ENCODE assay signal across 8 cellular contexts in genomic region chr1:32334274-32334861, GRCh38. TPM values are rescaled to one million over a fixed set of nuclear protein-coding genes. Genes with fewer than 3 reads are reported as not detected.
DNase-seq lines count a peak whose midpoint lies in the region; ATAC-seq and TF ChIP-seq lines count a peak whose summit lies in the region.

No MANE protein-coding gene starts in this region.

- peak overlapping the region; percentile 80 for H3K18ac ChIP-seq in neuronal stem cell (ENCODE audit: low read length)

- H3K4me2 ChIP-seq in DOHH2 (ENCODE audit: low read length) (peak overlapping the region; percentile 85), MM.1S (ENCODE audit: low read depth, low read length) (peak overlapping the region; percentile 79; the same call in 1 of the 2 replicates), neuronal stem cell (ENCODE audit: insufficient read depth, low read length, poor library complexity, severe bottlenecking) (peak overlapping the region; percentile 72)

- no peak overlapping the region for H2BK12ac ChIP-seq in neuronal stem cell (ENCODE audit: low read length)

- H3K79me2 ChIP-seq in DOHH2 (ENCODE audit: control insufficient read depth, low read length) (peaks cover 39% of the 10 kb centered on the region), MM.1S (ENCODE audit: low read length) (peaks cover 9% of the 10 kb centered on the region)

- no peak overlapping the region for H2BK120ac ChIP-seq in neuronal stem cell (ENCODE audit: low read depth, low read length)

- ATAC-seq in HG03565 (IDR thresholded peaks at IDR 0.05; ENCODE audit: unreplicated experiment): no peak

- peak overlapping the region; percentile 56 for H3K23ac ChIP-seq in neuronal stem cell (ENCODE audit: low read depth, low read length, poor library complexity)

- TF ChIP-seq CTCF in DOHH2 (IDR thresholded peaks at IDR 0.05; ENCODE audit: low read depth, low read length, poor library complexity, severe bottlenecking): no peak
- TF ChIP-seq CTCF in MM.1S (IDR thresholded peaks at IDR 0.05; ENCODE audit: low read length): no peak

- H3K9me3 ChIP-seq in DOHH2 (ENCODE audit: control insufficient read depth, insufficient read depth, low read length) (no peaks in the 10 kb centered on the region), MM.1S (replicated peaks; ENCODE audit: insufficient read depth, low read length) (no peaks in the 10 kb centered on the region), neuronal stem cell (replicated peaks in 1 of 2; ENCODE audit: control insufficient read depth in 2 of 2, insufficient read depth in 1 of 2, low read depth in 1 of 2, low read length in 2 of 2) (peaks cover 0 to 2% of the 10 kb centered on the region in 2 donors)

- WGBS in neuronal stem cell (ENCODE audit: extremely low coverage in 2 of 2, insufficient read length in 2 of 2, insufficient replicate concordance in 1 of 2), 2 donors: no CpG with 5 or more reads among the region's 9 CpGs

- H3K4me3 ChIP-seq in DOHH2 (ENCODE audit: low read length) (peak overlapping the region; percentile 82), MM.1S (ENCODE audit: low read length) (peak overlapping the region; percentile 58; the same call in 1 of the 2 replicates), neuronal stem cell (ENCODE audit: low read length in 2 of 2) (peak overlapping the region; percentile 82 to 98)

- H3K4me1 ChIP-seq in DOHH2 (ENCODE audit: control insufficient read depth, low read length) (peaks cover 56% of the 10 kb centered on the region), MM.1S (ENCODE audit: low read length) (peaks cover 62% of the 10 kb centered on the region), neuronal stem cell (ENCODE audit: control insufficient read depth in 2 of 2, insufficient read depth in 1 of 2, low read depth in 1 of 2, low read length in 2 of 2) (peaks cover 33 to 38% of the 10 kb centered on the region in 2 donors)

- H3K9me2 ChIP-seq in DOHH2 (replicated peaks; ENCODE audit: control insufficient read depth, low read length): no peaks in the 10 kb centered on the region
- H3K9me2 ChIP-seq in MM.1S (replicated peaks; ENCODE audit: insufficient read depth, low read length): no peaks in the 10 kb centered on the region

- H3K14ac ChIP-seq in neuronal stem cell (ENCODE audit: low read length): no peak overlapping the region

- no peaks in the 10 kb centered on the region for H3K27me3 ChIP-seq in DOHH2 (ENCODE audit: control insufficient read depth, low read length)
- H3K27me3 ChIP-seq in MM.1S (replicated peaks; ENCODE audit: insufficient read depth, low read length): no peaks in the 10 kb centered on the region
- H3K27me3 ChIP-seq in neuronal stem cell (ENCODE audit: control insufficient read depth in 3 of 3, insufficient read depth in 3 of 3, low read depth in 1 of 3, low read length in 3 of 3): no peaks in the 10 kb centered on the region

- peak overlapping the region; percentile 77 for H2AK5ac ChIP-seq in neuronal stem cell (ENCODE audit: low read depth, low read length)

- H4K8ac ChIP-seq in neuronal stem cell (ENCODE audit: low read depth, low read length): no peak overlapping the region

- DNase-seq in MM.1S (no peak), dermis blood vessel endothelial cell (peak; percentile 30), neuronal stem cell (ENCODE audit: low spot score) (no peak), A172 (ENCODE audit: low spot score) (no peak), medulla oblongata (ENCODE audit: extremely low spot score) (no peak)
- no peak for DNase-seq in activated CD4-positive, CD25-positive, alpha-beta regulatory T cell (lab: John Stamatoyannopoulos, UW)

- H3F3A ChIP-seq in DOHH2 (ENCODE audit: control insufficient read depth, insufficient read depth) (peaks cover 41% of the 10 kb centered on the region), MM.1S (ENCODE audit: insufficient read depth, low read length) (peaks cover 47% of the 10 kb centered on the region)

- H4K91ac ChIP-seq in neuronal stem cell (ENCODE audit: low read depth, low read length, poor library complexity): peak overlapping the region; percentile 28

- H3K79me1 ChIP-seq in neuronal stem cell (ENCODE audit: low read depth, low read length): peaks cover 2% of the 10 kb centered on the region

- H2BK15ac ChIP-seq in neuronal stem cell (ENCODE audit: low read length): no peak overlapping the region

- H3K9ac ChIP-seq in MM.1S (ENCODE audit: low read length) (peak overlapping the region; percentile 34; the same call in 1 of the 2 replicates), neuronal stem cell (ENCODE audit: low read depth, low read length, poor library complexity) (peak overlapping the region; percentile 96)

- H3K4ac ChIP-seq in neuronal stem cell (ENCODE audit: low read length): no peak overlapping the region

- H2AFZ ChIP-seq in MM.1S (ENCODE audit: low read length) (no peak overlapping the region), neuronal stem cell (ENCODE audit: low read length) (no peak overlapping the region)

- peak overlapping the region; percentile 88 for H2BK5ac ChIP-seq in neuronal stem cell (ENCODE audit: low read length)

- H4K20me1 ChIP-seq in DOHH2 (ENCODE audit: control insufficient read depth, insufficient read depth, low read depth, low read length) (peaks cover 15% of the 10 kb centered on the region), MM.1S (ENCODE audit: insufficient read depth, low read length) (no peaks in the 10 kb centered on the region)

- peak overlapping the region; percentile 66 for H3K27ac ChIP-seq in DOHH2 (ENCODE audit: low read depth, low read length)
- peak overlapping the region; percentile 60; the same call in 1 of the 2 replicates for H3K27ac ChIP-seq in MM.1S (ENCODE audit: low read length)
- peak overlapping the region; percentile 66 for H3K27ac ChIP-seq in neuronal stem cell (replicated peaks; ENCODE audit: low read length)

- H3K36me3 ChIP-seq in DOHH2 (ENCODE audit: control insufficient read depth, low read length) (peaks cover 57% of the 10 kb centered on the region), MM.1S (replicated peaks; ENCODE audit: insufficient read depth, low read length) (no peaks in the 10 kb centered on the region), neuronal stem cell (replicated peaks in 1 of 2; ENCODE audit: control insufficient read depth in 2 of 2, insufficient read depth in 2 of 2, low read length in 2 of 2) (peaks cover 46 to 58% of the 10 kb centered on the region in 2 donors)

RNA-seq across cellular contexts. Expression of gene MARCKSL1, which starts 1.7 kb away (rescaled TPM):
- 129 and 147 TPM in 2 replicates for total RNA-seq in dermis blood vessel endothelial cell
- polyA plus RNA-seq in neuronal stem cell (2013, experiment 1 of 2): 808 TPM
- polyA plus RNA-seq in neuronal stem cell (2013, experiment 2 of 2): 809 TPM
- 91.0 and 91.1 TPM in 2 replicates for total RNA-seq in A172 (2014; rRNA removed; shearing (Covaris generic))

RNA-seq across cellular contexts. Expression of gene FAM229A, which starts 27.9 kb away (rescaled TPM):
- total RNA-seq in dermis blood vessel endothelial cell: 0.88 and 2.0 TPM in 2 replicates
- polyA plus RNA-seq in neuronal stem cell (2013, experiment 1 of 2): 8.1 TPM
- 8.3 TPM for polyA plus RNA-seq in neuronal stem cell (2013, experiment 2 of 2)
- 0.34 and 0.45 TPM in 2 replicates for total RNA-seq in A172 (2014; rRNA removed; shearing (Covaris generic))

RNA-seq across cellular contexts. Expression of gene TSSK3, which starts 28.0 kb away (rescaled TPM):
- total RNA-seq in dermis blood vessel endothelial cell: 0.14 TPM in 1 of 2 replicates, not detected in the other
- 1.0 TPM for polyA plus RNA-seq in neuronal stem cell (2013, experiment 1 of 2)
- polyA plus RNA-seq in neuronal stem cell (2013, experiment 2 of 2): 1.1 TPM
- 0.24 TPM in 1 of 2 replicates, not detected in the other for total RNA-seq in A172 (2014; rRNA removed; shearing (Covaris generic))

RNA-seq across cellular contexts. Expression of gene HDAC1, which starts 42.5 kb away (rescaled TPM):
- 176 and 202 TPM in 2 replicates for total RNA-seq in dermis blood vessel endothelial cell
- 85.9 TPM for polyA plus RNA-seq in neuronal stem cell (2013, experiment 1 of 2)
- 84.7 TPM for polyA plus RNA-seq in neuronal stem cell (2013, experiment 2 of 2)
- total RNA-seq in A172 (2014; rRNA removed; shearing (Covaris generic)): 61.0 and 61.8 TPM in 2 replicates

RNA-seq across cellular contexts. Expression of gene BSDC1, which starts 59.9 kb away (rescaled TPM):
- total RNA-seq in dermis blood vessel endothelial cell: 61.5 and 75.7 TPM in 2 replicates
- polyA plus RNA-seq in neuronal stem cell (2013, experiment 1 of 2): 34.0 TPM
- 36.4 TPM for polyA plus RNA-seq in neuronal stem cell (2013, experiment 2 of 2)
- total RNA-seq in A172 (2014; rRNA removed; shearing (Covaris generic)): 40.6 and 53.1 TPM in 2 replicates
